ENCODE assay signal across 1 cellular context in the genomic region with DNA sequence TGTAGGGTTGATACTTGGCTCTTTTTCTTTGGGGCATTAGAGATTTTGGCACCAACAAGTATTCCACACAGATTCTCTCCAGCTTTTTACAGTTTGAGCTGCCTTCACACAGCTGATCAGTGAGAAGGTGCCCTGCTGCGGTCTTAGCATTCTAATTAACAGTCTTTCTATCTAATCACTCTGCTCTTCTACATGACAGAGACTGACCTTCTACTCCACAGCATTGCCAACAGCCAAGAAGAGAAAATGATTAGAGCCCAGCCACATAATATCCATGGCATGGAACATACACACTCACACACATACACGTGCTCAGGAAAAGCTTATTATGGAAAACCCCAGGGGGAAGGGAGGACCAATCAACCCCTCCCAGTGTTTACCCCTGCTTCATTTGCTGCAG.
TF ChIP-seq lines count a peak whose summit lies in the region.

No MANE protein-coding gene starts in this region.

TF ChIP-seq in WTC11, 78 proteins besides CTCF, POLR2A, EP300 and RAD21 (continued from another document):
- TF ChIP-seq, protein P1, sequence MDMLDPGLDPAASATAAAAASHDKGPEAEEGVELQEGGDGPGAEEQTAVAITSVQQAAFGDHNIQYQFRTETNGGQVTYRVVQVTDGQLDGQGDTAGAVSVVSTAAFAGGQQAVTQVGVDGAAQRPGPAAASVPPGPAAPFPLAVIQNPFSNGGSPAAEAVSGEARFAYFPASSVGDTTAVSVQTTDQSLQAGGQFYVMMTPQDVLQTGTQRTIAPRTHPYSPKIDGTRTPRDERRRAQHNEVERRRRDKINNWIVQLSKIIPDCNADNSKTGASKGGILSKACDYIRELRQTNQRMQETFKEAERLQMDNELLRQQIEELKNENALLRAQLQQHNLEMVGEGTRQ (CRISPR knock-in tag; IDR thresholded peaks at IDR 0.05), result no peak
- TF ChIP-seq, protein P2, sequence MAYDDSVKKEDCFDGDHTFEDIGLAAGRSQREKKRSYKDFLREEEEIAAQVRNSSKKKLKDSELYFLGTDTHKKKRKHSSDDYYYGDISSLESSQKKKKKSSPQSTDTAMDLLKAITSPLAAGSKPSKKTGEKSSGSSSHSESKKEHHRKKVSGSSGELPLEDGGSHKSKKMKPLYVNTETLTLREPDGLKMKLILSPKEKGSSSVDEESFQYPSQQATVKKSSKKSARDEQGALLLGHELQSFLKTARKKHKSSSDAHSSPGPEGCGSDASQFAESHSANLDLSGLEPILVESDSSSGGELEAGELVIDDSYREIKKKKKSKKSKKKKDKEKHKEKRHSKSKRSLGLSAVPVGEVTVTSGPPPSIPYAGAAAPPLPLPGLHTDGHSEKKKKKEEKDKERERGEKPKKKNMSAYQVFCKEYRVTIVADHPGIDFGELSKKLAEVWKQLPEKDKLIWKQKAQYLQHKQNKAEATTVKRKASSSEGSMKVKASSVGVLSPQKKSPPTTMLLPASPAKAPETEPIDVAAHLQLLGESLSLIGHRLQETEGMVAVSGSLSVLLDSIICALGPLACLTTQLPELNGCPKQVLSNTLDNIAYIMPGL (CRISPR knock-in tag; IDR thresholded peaks at IDR 0.05), result no peak
- no peak for TF ChIP-seq ATF1 (CRISPR knock-in tag; IDR thresholded peaks at IDR 0.05)
- TF ChIP-seq, protein P3, sequence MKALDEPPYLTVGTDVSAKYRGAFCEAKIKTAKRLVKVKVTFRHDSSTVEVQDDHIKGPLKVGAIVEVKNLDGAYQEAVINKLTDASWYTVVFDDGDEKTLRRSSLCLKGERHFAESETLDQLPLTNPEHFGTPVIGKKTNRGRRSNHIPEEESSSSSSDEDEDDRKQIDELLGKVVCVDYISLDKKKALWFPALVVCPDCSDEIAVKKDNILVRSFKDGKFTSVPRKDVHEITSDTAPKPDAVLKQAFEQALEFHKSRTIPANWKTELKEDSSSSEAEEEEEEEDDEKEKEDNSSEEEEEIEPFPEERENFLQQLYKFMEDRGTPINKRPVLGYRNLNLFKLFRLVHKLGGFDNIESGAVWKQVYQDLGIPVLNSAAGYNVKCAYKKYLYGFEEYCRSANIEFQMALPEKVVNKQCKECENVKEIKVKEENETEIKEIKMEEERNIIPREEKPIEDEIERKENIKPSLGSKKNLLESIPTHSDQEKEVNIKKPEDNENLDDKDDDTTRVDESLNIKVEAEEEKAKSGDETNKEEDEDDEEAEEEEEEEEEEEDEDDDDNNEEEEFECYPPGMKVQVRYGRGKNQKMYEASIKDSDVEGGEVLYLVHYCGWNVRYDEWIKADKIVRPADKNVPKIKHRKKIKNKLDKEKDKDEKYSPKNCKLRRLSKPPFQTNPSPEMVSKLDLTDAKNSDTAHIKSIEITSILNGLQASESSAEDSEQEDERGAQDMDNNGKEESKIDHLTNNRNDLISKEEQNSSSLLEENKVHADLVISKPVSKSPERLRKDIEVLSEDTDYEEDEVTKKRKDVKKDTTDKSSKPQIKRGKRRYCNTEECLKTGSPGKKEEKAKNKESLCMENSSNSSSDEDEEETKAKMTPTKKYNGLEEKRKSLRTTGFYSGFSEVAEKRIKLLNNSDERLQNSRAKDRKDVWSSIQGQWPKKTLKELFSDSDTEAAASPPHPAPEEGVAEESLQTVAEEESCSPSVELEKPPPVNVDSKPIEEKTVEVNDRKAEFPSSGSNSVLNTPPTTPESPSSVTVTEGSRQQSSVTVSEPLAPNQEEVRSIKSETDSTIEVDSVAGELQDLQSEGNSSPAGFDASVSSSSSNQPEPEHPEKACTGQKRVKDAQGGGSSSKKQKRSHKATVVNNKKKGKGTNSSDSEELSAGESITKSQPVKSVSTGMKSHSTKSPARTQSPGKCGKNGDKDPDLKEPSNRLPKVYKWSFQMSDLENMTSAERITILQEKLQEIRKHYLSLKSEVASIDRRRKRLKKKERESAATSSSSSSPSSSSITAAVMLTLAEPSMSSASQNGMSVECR (CRISPR knock-in tag; IDR thresholded peaks at IDR 0.05; ENCODE audit: borderline replicate concordance), result no peak
- TF ChIP-seq, protein P4, sequence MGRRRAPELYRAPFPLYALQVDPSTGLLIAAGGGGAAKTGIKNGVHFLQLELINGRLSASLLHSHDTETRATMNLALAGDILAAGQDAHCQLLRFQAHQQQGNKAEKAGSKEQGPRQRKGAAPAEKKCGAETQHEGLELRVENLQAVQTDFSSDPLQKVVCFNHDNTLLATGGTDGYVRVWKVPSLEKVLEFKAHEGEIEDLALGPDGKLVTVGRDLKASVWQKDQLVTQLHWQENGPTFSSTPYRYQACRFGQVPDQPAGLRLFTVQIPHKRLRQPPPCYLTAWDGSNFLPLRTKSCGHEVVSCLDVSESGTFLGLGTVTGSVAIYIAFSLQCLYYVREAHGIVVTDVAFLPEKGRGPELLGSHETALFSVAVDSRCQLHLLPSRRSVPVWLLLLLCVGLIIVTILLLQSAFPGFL (CRISPR knock-in tag; IDR thresholded peaks at IDR 0.05; ENCODE audit: borderline replicate concordance), result no peak
